ENCODE assay signal across 25 cellular contexts in the genomic region with DNA sequence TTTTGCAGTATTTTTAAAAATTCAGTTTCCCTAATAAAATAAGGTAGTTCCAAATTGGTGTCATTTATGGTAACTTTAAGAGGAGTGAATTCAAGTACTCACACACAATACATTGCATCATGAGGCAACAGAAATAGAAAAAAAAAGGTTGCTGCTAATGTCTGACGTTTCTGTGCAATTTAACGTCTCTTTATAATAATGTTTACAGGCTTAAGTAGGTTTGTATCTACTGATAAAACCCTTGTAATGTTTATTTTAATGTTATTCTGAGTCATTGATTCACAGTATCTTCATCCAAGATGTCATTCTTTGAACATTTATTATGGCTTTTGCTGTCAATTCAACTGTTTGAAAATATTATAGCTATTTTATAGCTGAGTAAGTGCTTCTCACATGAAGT.
"Had no signal": no experiment of that assay in that cellular context is flagged by ENCODE, and none has a peak within 500 bp of the region (broad histone marks: within the 10 kb centered on the region; RNA-seq: fewer than 3 reads in every experiment).

No MANE protein-coding gene starts in this region.

- H3K36me3 ChIP-seq: ovary, thoracic aorta, uterus had no signal

- H3K27me3 ChIP-seq: esophagus squamous epithelium, ovary, sigmoid colon, spleen, tibial nerve, upper lobe of right lung, uterus had no signal

- H3K4me1 ChIP-seq: psoas muscle, spleen, upper lobe of right lung, uterus had no signal

- H3K27ac Mint-ChIP-seq: naive thymus-derived CD8-positive, alpha-beta T cell; stimulated activated naive B cell treated with anti-CD40 and anti-IgM and Interleukin-4, amounts not matched to agents 10 μg/mL and 1 μg/mL and 100 μg/mL, for 72 hours; stimulated activated naive CD8-positive, alpha-beta T cell treated with anti-CD3 and anti-CD28 coated beads, Interleukin-15, Interleukin-2, amounts not matched to agents 100 ng/mL and 50 ng/mL, for 24 hours had no signal

- DNase-seq: dermis blood vessel endothelial cell; effector memory CD4-positive, alpha-beta T cell; erythroblast; esophagus squamous epithelium; islet precursor cell; mesendoderm; midbrain; naive thymus-derived CD8-positive, alpha-beta T cell; occipital lobe; ovary; posterior cingulate gyrus; psoas muscle; right cardiac atrium; sigmoid colon; spleen; stimulated activated naive B cell treated with anti-CD40 and anti-IgM and Interleukin-4, amounts not matched to agents 10 μg/mL and 1 μg/mL and 100 μg/mL, for 72 hours; upper lobe of right lung; uterus had no signal

- H3K27me3 Mint-ChIP-seq: naive thymus-derived CD8-positive, alpha-beta T cell; stimulated activated naive B cell treated with anti-CD40 and anti-IgM and Interleukin-4, amounts not matched to agents 10 μg/mL and 1 μg/mL and 100 μg/mL, for 72 hours; stimulated activated naive CD8-positive, alpha-beta T cell treated with anti-CD3 and anti-CD28 coated beads, Interleukin-15, Interleukin-2, amounts not matched to agents 100 ng/mL and 50 ng/mL, for 24 hours had no signal

- FAIRE-seq: frontal cortex had no signal

- H3K9me3 ChIP-seq: esophagus squamous epithelium, ovary, psoas muscle, sigmoid colon, spleen, thoracic aorta, tibial nerve, upper lobe of right lung, uterus had no signal

- H3K9me3 Mint-ChIP-seq: naive thymus-derived CD8-positive, alpha-beta T cell; stimulated activated naive B cell treated with anti-CD40 and anti-IgM and Interleukin-4, amounts not matched to agents 10 μg/mL and 1 μg/mL and 100 μg/mL, for 72 hours; stimulated activated naive CD8-positive, alpha-beta T cell treated with anti-CD3 and anti-CD28 coated beads, Interleukin-15, Interleukin-2, amounts not matched to agents 100 ng/mL and 50 ng/mL, for 24 hours had no signal

- H3K4me3 Mint-ChIP-seq: naive thymus-derived CD8-positive, alpha-beta T cell; stimulated activated naive B cell treated with anti-CD40 and anti-IgM and Interleukin-4, amounts not matched to agents 10 μg/mL and 1 μg/mL and 100 μg/mL, for 72 hours; stimulated activated naive CD8-positive, alpha-beta T cell treated with anti-CD3 and anti-CD28 coated beads, Interleukin-15, Interleukin-2, amounts not matched to agents 100 ng/mL and 50 ng/mL, for 24 hours had no signal

- H3K27ac ChIP-seq: coronary artery, esophagus squamous epithelium, ovary, psoas muscle, sigmoid colon, spleen, thoracic aorta, tibial nerve, upper lobe of right lung, uterus had no signal

- H3K36me3 Mint-ChIP-seq: naive thymus-derived CD8-positive, alpha-beta T cell; stimulated activated naive B cell treated with anti-CD40 and anti-IgM and Interleukin-4, amounts not matched to agents 10 μg/mL and 1 μg/mL and 100 μg/mL, for 72 hours had no signal

- H3K4me3 ChIP-seq: coronary artery, esophagus squamous epithelium, lung, ovary, psoas muscle, sigmoid colon, spleen, thoracic aorta, tibial nerve, upper lobe of right lung, uterus had no signal

- ATAC-seq: left lobe of liver; naive thymus-derived CD8-positive, alpha-beta T cell; psoas muscle; right cardiac atrium; stimulated activated naive B cell treated with anti-CD40 and anti-IgM and Interleukin-4, amounts not matched to agents 10 μg/mL and 1 μg/mL and 100 μg/mL, for 72 hours; upper lobe of right lung had no signal

- H3K4me1 Mint-ChIP-seq: naive thymus-derived CD8-positive, alpha-beta T cell; stimulated activated naive B cell treated with anti-CD40 and anti-IgM and Interleukin-4, amounts not matched to agents 10 μg/mL and 1 μg/mL and 100 μg/mL, for 72 hours had no signal
